Comparison of ENCODE assay signal across 8 cellular contexts in the genomic region with DNA sequence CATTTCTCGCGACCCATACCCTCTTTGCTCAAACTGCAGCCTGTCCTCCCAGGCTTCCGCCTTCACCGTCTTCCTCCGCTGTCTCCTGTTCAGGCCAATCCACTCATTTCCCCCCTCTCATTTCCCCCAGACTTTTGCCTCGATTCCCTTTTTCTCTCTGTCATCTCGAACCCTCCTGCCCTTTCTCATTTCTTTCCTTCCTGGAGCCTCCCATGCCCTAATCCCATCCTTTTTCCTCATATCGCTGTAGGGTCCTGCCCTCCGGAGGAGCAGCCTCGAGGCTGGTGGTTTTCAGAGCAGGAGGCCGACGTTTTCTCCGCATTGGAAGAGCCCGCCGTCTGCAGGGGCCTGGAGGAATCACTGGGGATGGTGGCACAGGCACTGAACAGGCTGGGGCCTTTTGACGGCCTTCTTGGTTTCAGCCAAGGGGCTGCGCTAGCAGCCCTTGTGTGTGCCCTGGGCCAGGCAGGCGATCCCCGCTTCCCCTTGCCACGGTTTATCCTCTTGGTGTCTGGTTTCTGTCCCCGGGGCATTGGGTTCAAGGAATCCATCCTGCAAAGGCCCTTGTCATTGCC. TPM values are rescaled to one million over a fixed set of nuclear protein-coding genes. Genes with fewer than 3 reads are reported as not detected.
DNase-seq lines count a peak whose midpoint lies in the region; ATAC-seq and TF ChIP-seq lines count a peak whose summit lies in the region.

No MANE protein-coding gene starts in this region.

- peaks cover 39% of the 10 kb centered on the region for H3K36me3 ChIP-seq in upper lobe of right lung

- DNase-seq in NCI-H69 (lab: John Stamatoyannopoulos, UW) (peak; percentile 44), chondrocyte (ENCODE audit: low spot score) (no peak), lung microvascular endothelial cell (ENCODE audit: low read depth in 2 of 2) (peak; percentile 50 to 55), upper lobe of right lung (no peak), SKM-1 treated with dmso at 0.1 percent for 144 hours (lab: John Stamatoyannopoulos, UW; ENCODE audit: unreplicated experiment) (no peak)

- H3K9me3 ChIP-seq in upper lobe of right lung: no peaks in the 10 kb centered on the region

- H3K4me3 ChIP-seq in upper lobe of right lung: peak overlapping the region; percentile 80

- H3K4me1 ChIP-seq in upper lobe of right lung: peaks cover 13% of the 10 kb centered on the region

- TF ChIP-seq CTCF in GM12872 (IDR thresholded peaks at IDR 0.05; ENCODE audit: insufficient read depth, low read depth, low read length) (peak; percentile 24; the same call in 1 of the 3 replicates), chondrocyte (IDR thresholded peaks at IDR 0.05) (no peak), upper lobe of right lung (IDR thresholded peaks at IDR 0.05) (no peak)

- intact Hi-C loops in upper lobe of right lung (cut with DNase I): no loop called here

- no peak for ATAC-seq in upper lobe of right lung
- ATAC-seq in GM18861 (IDR thresholded peaks at IDR 0.05; ENCODE audit: unreplicated experiment): no peak
- ATAC-seq in HG03439 (IDR thresholded peaks at IDR 0.05; ENCODE audit: unreplicated experiment): no peak

- peak overlapping the region; percentile 98 for H3K27ac Mint-ChIP-seq in chondrocyte (ENCODE audit: unreplicated experiment)

- peak overlapping the region; percentile 94 for H3K27ac ChIP-seq in upper lobe of right lung

- H3K27me3 Mint-ChIP-seq in chondrocyte (ENCODE audit: low read depth): no peaks in the 10 kb centered on the region

- no peaks in the 10 kb centered on the region for H3K27me3 ChIP-seq in upper lobe of right lung

- peaks cover 10% of the 10 kb centered on the region for H3K36me3 Mint-ChIP-seq in chondrocyte (ENCODE audit: low read depth)

- peaks cover 27% of the 10 kb centered on the region for H3K4me1 Mint-ChIP-seq in chondrocyte (ENCODE audit: low read depth)

- H3K9me3 Mint-ChIP-seq in chondrocyte (ENCODE audit: low read depth): no peaks in the 10 kb centered on the region

- peak overlapping the region; percentile 92 for H3K4me3 Mint-ChIP-seq in chondrocyte (ENCODE audit: unreplicated experiment)

RNA-seq across cellular contexts. Expression of gene OVCA2, which starts 0.6 kb away (rescaled TPM):
- 26.6 to 30.2 TPM (median 30.1 TPM) in 3 replicates for total RNA-seq in chondrocyte
- total RNA-seq in lung microvascular endothelial cell: 48.2 and 49.5 TPM in 2 replicates
- 21.4 TPM for total RNA-seq in upper lobe of right lung

RNA-seq across cellular contexts. Expression of gene HIC1, which starts 12.5 kb away (rescaled TPM):
- total RNA-seq in chondrocyte (3.3 to 9.0 TPM (median 8.8 TPM) in 3 replicates), lung microvascular endothelial cell (32.0 and 50.4 TPM in 2 replicates), upper lobe of right lung (20.8 TPM)

RNA-seq across cellular contexts. Expression of gene DPH1, which starts 12.5 kb away (rescaled TPM):
- 29.4 to 43.1 TPM (median 31.3 TPM) in 3 replicates for total RNA-seq in chondrocyte
- total RNA-seq in lung microvascular endothelial cell: 8.5 and 14.3 TPM in 2 replicates
- 47.8 TPM for total RNA-seq in upper lobe of right lung

RNA-seq across cellular contexts. Expression of gene RTN4RL1, which starts 17.3 kb away (rescaled TPM):
- total RNA-seq in chondrocyte: 0.47 to 0.95 TPM (median 0.68 TPM) in 3 replicates
- 0.22 and 0.40 TPM in 2 replicates for total RNA-seq in lung microvascular endothelial cell
- total RNA-seq in upper lobe of right lung: 4.3 TPM

Comparison
In these comparisons a context has a peak if more than half of its experiments do, and no peak if none do; other contexts are left out.
1. DNase-seq: peak in NCI-H69 (single experiment) and lung microvascular endothelial cell (2 of 2); none in chondrocyte (single experiment), upper lobe of right lung (single experiment) and SKM-1 treated with dmso at 0.1 percent for 144 hours (single experiment).